18 cellular contexts compared by ENCODE assay signal in the genomic region with DNA sequence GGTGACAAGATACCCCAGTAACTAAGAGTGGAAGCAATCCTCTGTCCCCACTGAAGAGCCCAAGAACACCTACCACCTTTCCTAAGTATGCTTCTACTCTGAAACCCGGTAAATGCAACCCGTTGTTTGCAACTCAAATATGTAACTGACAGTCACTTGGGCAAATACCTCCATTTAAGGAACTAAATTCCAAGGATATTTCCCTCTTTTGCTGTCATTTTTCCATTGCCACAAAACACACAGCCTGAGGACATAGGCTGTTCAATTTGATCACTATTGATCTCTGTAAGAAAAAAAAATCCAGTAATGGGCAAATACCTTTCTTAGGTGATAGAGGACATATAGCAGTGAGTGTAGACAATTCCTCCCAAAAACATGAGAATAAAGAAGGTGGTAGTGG. TPM values are rescaled to one million over a fixed set of nuclear protein-coding genes. Genes with fewer than 3 reads are reported as not detected.
DNase-seq lines count a peak whose midpoint lies in the region; ATAC-seq, FAIRE-seq and TF ChIP-seq lines count a peak whose summit lies in the region.
"Had no signal": no experiment of that assay in that cellular context is flagged by ENCODE, and none has a peak within 500 bp of the region (broad histone marks: within the 10 kb centered on the region; RNA-seq: fewer than 3 reads in every experiment).

No MANE protein-coding gene starts in this region.

- peaks cover 11% of the 10 kb centered on the region for H3K4me1 ChIP-seq in IMR-90 (ENCODE audit: control insufficient read depth, insufficient read depth, low read length)
- peaks cover 2 to 4% (median 4%) of the 10 kb centered on the region in 4 experiments; a peak in 6 of 7 replicates for H3K4me1 ChIP-seq in H1 (replicated peaks in 1 of 4; ENCODE audit: control insufficient read depth in 3 of 4, insufficient read depth in 4 of 4, low read length in 3 of 4)
- H3K4me1 ChIP-seq in skeletal muscle satellite cell (ENCODE audit: control insufficient read depth, insufficient read depth, low read length) = peaks cover 35% of the 10 kb centered on the region
- H3K4me1 ChIP-seq in right cardiac atrium (ENCODE audit: control insufficient read depth, insufficient read depth, low read length) = no peaks in the 10 kb centered on the region

- peaks cover 3% of the 10 kb centered on the region for H3K36me3 ChIP-seq in IMR-90 (ENCODE audit: control insufficient read depth, insufficient read depth, low read length)
- H3K36me3 ChIP-seq in H1 (ENCODE audit: control insufficient read depth in 2 of 4, insufficient read depth in 4 of 4, low read length in 3 of 4) = peaks cover 0 to 3% (median 0%) of the 10 kb centered on the region in 4 experiments; a peak in 1 of 8 replicates
- peaks cover 22% of the 10 kb centered on the region for H3K36me3 ChIP-seq in skeletal muscle satellite cell (ENCODE audit: insufficient read depth, low read length)

- no peaks in the 10 kb centered on the region for H4K20me1 ChIP-seq in IMR-90 (ENCODE audit: insufficient read depth, low read length)
- H4K20me1 ChIP-seq in H1 (replicated peaks in 1 of 2; ENCODE audit: control insufficient read depth in 1 of 2, insufficient read depth in 2 of 2, low read length in 2 of 2) = peaks cover 0 to 4% of the 10 kb centered on the region in 2 experiments

- H2BK15ac ChIP-seq in IMR-90 (ENCODE audit: low read depth, low read length) (no peak overlapping the region), H1 (ENCODE audit: low read length) (no peak overlapping the region)

- H2AFZ ChIP-seq in IMR-90 (replicated peaks; ENCODE audit: low read length, poor library complexity) (no peak overlapping the region), H1 (ENCODE audit: low read length) (no peak overlapping the region)
- H2AFZ ChIP-seq: GM23248 had no signal

- no peaks in the 10 kb centered on the region for H3K9me3 Mint-ChIP-seq in natural killer cell treated with Interleukin-12 subunit alpha and Interleukin-12 subunit beta and Interleukin-15 and Interleukin-18, amount 100 ng/mL, for 72 hours
- no peaks in the 10 kb centered on the region for H3K9me3 Mint-ChIP-seq in natural killer cell
- H3K9me3 Mint-ChIP-seq in activated naive CD4-positive, alpha-beta T cell treated with anti-CD3 and anti-CD28 coated beads, Interleukin-2, amount 50 U/mL, for 72 hours = no peaks in the 10 kb centered on the region
- H3K9me3 Mint-ChIP-seq: CD4-positive, alpha-beta memory T cell had no signal

- H2BK20ac ChIP-seq in IMR-90 (ENCODE audit: low read depth, low read length) (no peak overlapping the region), H1 (ENCODE audit: low read length) (no peak overlapping the region)

- no peak for ATAC-seq in natural killer cell treated with Interleukin-12 subunit alpha and Interleukin-12 subunit beta and Interleukin-15 and Interleukin-18, amount 100 ng/mL, for 72 hours
- ATAC-seq in natural killer cell (no peak), IMR-90 (ENCODE audit: low read depth) (no peak), GM18870 (IDR thresholded peaks at IDR 0.05; ENCODE audit: unreplicated experiment) (no peak), right cardiac atrium (no peak)
- no peak for ATAC-seq in activated naive CD4-positive, alpha-beta T cell treated with anti-CD3 and anti-CD28 coated beads, Interleukin-2, amount 50 U/mL, for 72 hours
- ATAC-seq: K562, Right ventricle myocardium inferior had no signal

- CTCF ChIA-PET in IMR-90 (lab: Yijun Ruan, JAX) = no interaction called here
- CTCF ChIA-PET in H1 (lab: Charles Lee; ENCODE audit: partially characterized antibody) = interaction anchor here (0.9 to 4.8 kb wide), 13 partner anchors 9 to 511 kb away, joined by 3 to 36 read pairs (median 4); no protein-coding TSS in a partner anchor

- H3K4me3 ChIP-seq in IMR-90 (ENCODE audit: insufficient read depth, low read depth, low read length) (no peak overlapping the region), H1 (ENCODE audit: extremely low read depth in 1 of 4, insufficient read depth in 2 of 4, low read depth in 3 of 4, low read length in 4 of 4) (no peak overlapping the region), skeletal muscle satellite cell (ENCODE audit: low read length) (no peak overlapping the region), right cardiac atrium (ENCODE audit: low read length) (no peak overlapping the region)
- H3K4me3 ChIP-seq: GM23248, K562 had no signal

- in situ Hi-C loops in IMR-90 (cut with MboI; ENCODE audit: low sequenced_read_pairs) = loop anchor here (5.0 to 25.0 kb wide), 3 partner anchors 309 to 701 kb away; a partner anchor contains a TSS

- H2AK9ac ChIP-seq in IMR-90 (replicated peaks; ENCODE audit: low read depth, low read length, poor library complexity) = no peak overlapping the region

- intact Hi-C loops in natural killer cell (cut with micrococcal nuclease) = no loop called here
- intact Hi-C loops in IMR-90 (cut with micrococcal nuclease) = no loop called here
- intact Hi-C loops in right cardiac atrium (cut with DNase I) = loop anchor here (10.0 kb wide), 5 partner anchors 103 to 513 kb away; no protein-coding TSS in a partner anchor

- TF ChIP-seq POLR2A in IMR-90 (IDR thresholded peaks at IDR 0.05; ENCODE audit: low read depth, low read length) = no peak
- no peak for TF ChIP-seq POLR2A in H1 (IDR thresholded peaks at IDR 0.05; ENCODE audit: control extremely low read depth in 1 of 2, low read depth in 2 of 2, low read length in 2 of 2)

- no peak for DNase-seq in natural killer cell treated with Interleukin-12 subunit alpha and Interleukin-12 subunit beta and Interleukin-15 and Interleukin-18, amount 100 ng/mL, for 72 hours (ENCODE audit: low spot score)
- DNase-seq in natural killer cell (no peak), IMR-90 (no peak), H1 (ENCODE audit: low read depth in 1 of 2, low spot score in 2 of 2) (no peak), right cardiac atrium (no peak)
- DNase-seq in activated naive CD4-positive, alpha-beta T cell treated with anti-CD3 and anti-CD28 coated beads, Interleukin-2, amount 50 U/mL, for 72 hours (ENCODE audit: low spot score in 2 of 2) = no peak
- DNase-seq: ACHN; CD4-positive, alpha-beta memory T cell; GM23248; NCI-H1048; NCI-H146; NCI-H2081 treated with DMSO at 0.1 percent for 48 hours; NCI-H526 treated with DMSO at 0.1 percent for 48 hours had no signal

- H3K27me3 ChIP-seq in IMR-90 (ENCODE audit: control insufficient read depth, insufficient read depth, low read length) (no peaks in the 10 kb centered on the region), H1 (replicated peaks in 1 of 4; ENCODE audit: control insufficient read depth in 3 of 4, extremely low read depth in 1 of 4, insufficient read depth in 3 of 4, low read length in 3 of 4) (no peaks in the 10 kb centered on the region), skeletal muscle satellite cell (ENCODE audit: control insufficient read depth, insufficient read depth, low read length) (no peaks in the 10 kb centered on the region), right cardiac atrium (ENCODE audit: control insufficient read depth, insufficient read depth) (no peaks in the 10 kb centered on the region)

- H3K23ac ChIP-seq in IMR-90 (ENCODE audit: low read depth, low read length) (peak overlapping the region; percentile 48; the same call in 1 of the 2 replicates), H1 (ENCODE audit: insufficient read length) (no peak overlapping the region)

- H2BK12ac ChIP-seq in H1 (ENCODE audit: low read depth, low read length) = no peak overlapping the region

- H4K91ac ChIP-seq in IMR-90 (ENCODE audit: insufficient read depth, low read depth, low read length) = no peak overlapping the region
- H4K91ac ChIP-seq in H1 (replicated peaks; ENCODE audit: insufficient read length, low read length) = no peak overlapping the region

- H3K79me2 ChIP-seq in H1 (ENCODE audit: control insufficient read depth in 1 of 2, insufficient read depth in 2 of 2, low read length in 2 of 2) = no peaks in the 10 kb centered on the region

- H2BK5ac ChIP-seq in IMR-90 (ENCODE audit: low read depth, low read length, poor library complexity, severe bottlenecking) (no peak overlapping the region), H1 (ENCODE audit: low read depth, low read length) (no peak overlapping the region)

- peaks cover 35 to 38% of the 10 kb centered on the region in 2 donors for H3K4me1 Mint-ChIP-seq in natural killer cell treated with Interleukin-12 subunit alpha and Interleukin-12 subunit beta and Interleukin-15 and Interleukin-18, amount 100 ng/mL, for 72 hours (ENCODE audit: low read depth in 2 of 2)
- peaks cover under 1 to 6% of the 10 kb centered on the region in 2 donors for H3K4me1 Mint-ChIP-seq in natural killer cell

- H3K23me2 ChIP-seq in H1 (ENCODE audit: low read depth, low read length) = no peaks in the 10 kb centered on the region

- no peak overlapping the region for H3K4me2 ChIP-seq in IMR-90 (ENCODE audit: low read depth, low read length)
- H3K4me2 ChIP-seq in H1 (ENCODE audit: insufficient read depth in 1 of 2, low read depth in 2 of 2, low read length in 2 of 2) = no peak overlapping the region
- no peak overlapping the region for H3K4me2 ChIP-seq in skeletal muscle satellite cell (ENCODE audit: low read length)

- H3K27ac Mint-ChIP-seq in natural killer cell treated with Interleukin-12 subunit alpha and Interleukin-12 subunit beta and Interleukin-15 and Interleukin-18, amount 100 ng/mL, for 72 hours = peak overlapping the region; percentile 24 to 57
- no peak overlapping the region for H3K27ac Mint-ChIP-seq in natural killer cell
- no peak overlapping the region for H3K27ac Mint-ChIP-seq in activated naive CD4-positive, alpha-beta T cell treated with anti-CD3 and anti-CD28 coated beads, Interleukin-2, amount 50 U/mL, for 72 hours
- H3K27ac Mint-ChIP-seq: B cell had no signal

- no peak overlapping the region for H3K4me3 Mint-ChIP-seq in natural killer cell treated with Interleukin-12 subunit alpha and Interleukin-12 subunit beta and Interleukin-15 and Interleukin-18, amount 100 ng/mL, for 72 hours
- no peak overlapping the region for H3K4me3 Mint-ChIP-seq in natural killer cell
- H3K4me3 Mint-ChIP-seq: B cell; CD4-positive, alpha-beta memory T cell had no signal

- no peak overlapping the region; the same call in 1 of the 2 replicates for H3K9ac ChIP-seq in IMR-90 (ENCODE audit: low read depth, low read length)
- H3K9ac ChIP-seq in H1 (replicated peaks in 1 of 4; ENCODE audit: extremely low read depth in 1 of 4, low read depth in 3 of 4, low read length in 3 of 4) = no peak overlapping the region
- peak overlapping the region; percentile 29 for H3K9ac ChIP-seq in skeletal muscle satellite cell (ENCODE audit: low read depth, low read length)
- H3K9ac ChIP-seq: GM23248 had no signal

- dilution Hi-C loops in IMR-90 (cut with HindIII; ENCODE audit: low sequenced_read_pairs, unreplicated experiment) = no loop called here

- TF ChIP-seq EP300 in H1 (IDR thresholded peaks at IDR 0.05; ENCODE audit: borderline replicate concordance in 1 of 2, low read depth in 2 of 2, low read length in 2 of 2) = no peak

- H3K18ac ChIP-seq in IMR-90 (ENCODE audit: low read depth, low read length) = no peak overlapping the region
- H3K18ac ChIP-seq in H1 (ENCODE audit: extremely low read depth, low read length) = no peak overlapping the region

- H3K27me3 Mint-ChIP-seq in natural killer cell treated with Interleukin-12 subunit alpha and Interleukin-12 subunit beta and Interleukin-15 and Interleukin-18, amount 100 ng/mL, for 72 hours = no peaks in the 10 kb centered on the region
- no peaks in the 10 kb centered on the region for H3K27me3 Mint-ChIP-seq in natural killer cell (ENCODE audit: low read depth in 2 of 2)
- H3K27me3 Mint-ChIP-seq: B cell; CD4-positive, alpha-beta memory T cell had no signal

- H4K8ac ChIP-seq in IMR-90 (ENCODE audit: low read depth in 2 of 2, low read length in 2 of 2) (no peak overlapping the region), H1 (ENCODE audit: extremely low read depth, insufficient read depth, low read length) (no peak overlapping the region)

- TF ChIP-seq CTCF in natural killer cell (IDR thresholded peaks at IDR 0.05) (no peak), IMR-90 (conservative IDR thresholded peaks at IDR 0.05; ENCODE audit: low read depth, low read length) (no peak), H1 (IDR thresholded peaks at IDR 0.05; ENCODE audit: control extremely low read depth in 1 of 3, insufficient read depth in 1 of 3, low read depth in 1 of 3, low read length in 3 of 3) (no peak)

- 50% methylated on average over 2 of the region's 2 CpGs; no CpG with 5 or more reads in 1 of the 2 experiments for WGBS in IMR-90 (ENCODE audit: extremely low coverage in 2 of 2, insufficient read length in 1 of 2), 2 experiments
- WGBS in H1 (ENCODE audit: extremely low coverage in 1 of 2, insufficient coverage in 1 of 2, insufficient read length in 1 of 2, insufficient replicate concordance in 2 of 2, low coverage in 1 of 2, low lambda C conversion rate in 2 of 2, missing lambda C conversion rate in 1 of 2), 2 experiments = 78% methylated on average over 2 of the region's 2 CpGs; no CpG with 5 or more reads in 1 of the 2 experiments
- 54% methylated on average over 2 of the region's 2 CpGs for WGBS in right cardiac atrium

- H3K9me3 ChIP-seq in IMR-90 (ENCODE audit: control insufficient read depth, insufficient read depth, low read length) (no peaks in the 10 kb centered on the region), H1 (ENCODE audit: insufficient read depth in 2 of 2, low read depth in 1 of 2, low read length in 1 of 2) (no peaks in the 10 kb centered on the region), skeletal muscle satellite cell (replicated peaks; ENCODE audit: low read length) (no peaks in the 10 kb centered on the region), right cardiac atrium (ENCODE audit: control insufficient read depth, low read length) (no peaks in the 10 kb centered on the region)

- no peak for TF ChIP-seq RAD21 in IMR-90 (IDR thresholded peaks at IDR 0.05; ENCODE audit: low read length)
- TF ChIP-seq RAD21 in H1 (IDR thresholded peaks at IDR 0.05 in 1 of 2, conservative IDR thresholded peaks at IDR 0.05 in 1 of 2; ENCODE audit: low read depth in 2 of 2, low read length in 2 of 2) = no peak

- peak; percentile 7 for FAIRE-seq in H1 (lab: Jason Lieb, UNC)
- FAIRE-seq: K562 had no signal

- H4K5ac ChIP-seq in IMR-90 (ENCODE audit: low read depth, low read length) (no peak overlapping the region), H1 (ENCODE audit: insufficient read length, low read depth, low read length) (no peak overlapping the region)

- no peaks in the 10 kb centered on the region for H3K36me3 Mint-ChIP-seq in natural killer cell treated with Interleukin-12 subunit alpha and Interleukin-12 subunit beta and Interleukin-15 and Interleukin-18, amount 100 ng/mL, for 72 hours
- no peaks in the 10 kb centered on the region for H3K36me3 Mint-ChIP-seq in natural killer cell
- no peaks in the 10 kb centered on the region for H3K36me3 Mint-ChIP-seq in activated naive CD4-positive, alpha-beta T cell treated with anti-CD3 and anti-CD28 coated beads, Interleukin-2, amount 50 U/mL, for 72 hours
- H3K36me3 Mint-ChIP-seq: CD4-positive, alpha-beta memory T cell had no signal

- POLR2A ChIA-PET in IMR-90 (lab: Charles Lee; ENCODE audit: unreplicated experiment) = no interaction called here
- POLR2A ChIA-PET in H1 (lab: Charles Lee; ENCODE audit: partially characterized antibody) = interaction anchor here (0.6 to 5.6 kb wide), 4 partner anchors 7 to 1148 kb away, joined by 3 to 42 read pairs (median 4); a partner anchor contains a TSS

- H3K27ac ChIP-seq in IMR-90 (ENCODE audit: insufficient read depth, low read length) (no peak overlapping the region), H1 (ENCODE audit: low read depth, low read length) (no peak overlapping the region), right cardiac atrium (ENCODE audit: low read length) (no peak overlapping the region)
- H3K27ac ChIP-seq: GM23248 had no signal

- BruUV-seq in IMR-90 (replicated peaks; lab: Mats Ljungman, UMichigan) = no TSS peak

- H3K14ac ChIP-seq in IMR-90 (replicated peaks; ENCODE audit: low read depth, low read length) (no peak overlapping the region), H1 (ENCODE audit: insufficient read length) (no peak overlapping the region)

- H3K79me1 ChIP-seq in IMR-90 (ENCODE audit: low read depth in 1 of 2, low read length in 2 of 2) (peaks cover 12 to 39% of the 10 kb centered on the region in 2 experiments), H1 (ENCODE audit: low read depth, low read length) (no peaks in the 10 kb centered on the region)

- H2AK5ac ChIP-seq in IMR-90 (ENCODE audit: low read depth, low read length) (no peak overlapping the region), H1 (ENCODE audit: low read depth, low read length) (no peak overlapping the region)

- no peak overlapping the region for H2BK120ac ChIP-seq in IMR-90 (ENCODE audit: low read depth, low read length)
- H2BK120ac ChIP-seq in H1 (replicated peaks; ENCODE audit: low read depth, low read length) = no peak overlapping the region

- H3K56ac ChIP-seq in IMR-90 (ENCODE audit: extremely low read depth, insufficient read depth, low read length) (no peak overlapping the region), H1 (replicated peaks; ENCODE audit: insufficient read length, low read depth, low read length) (no peak overlapping the region)

- H3K9me1 ChIP-seq in IMR-90 (ENCODE audit: insufficient read depth, low read length) = peaks cover 7% of the 10 kb centered on the region

- H3K4ac ChIP-seq in IMR-90 (ENCODE audit: low read depth, low read length) (no peak overlapping the region), H1 (replicated peaks; ENCODE audit: insufficient read length, low read depth, low read length) (no peak overlapping the region)

RNA-seq across cellular contexts. Expression of a gene that starts 6.6 kb away (rescaled TPM):
- 100 to 1,000 TPM in 1 of 2 donors, 10 to 100 TPM in 1; 62.0 to 153 TPM for total RNA-seq in natural killer cell treated with Interleukin-12 subunit alpha and Interleukin-12 subunit beta and Interleukin-15 and Interleukin-18, amount 100 ng/mL, for 72 hours
- total RNA-seq in natural killer cell (10 to 100 TPM; 11.1 to 24.0 (median 19.1) TPM), IMR-90 (2012; rRNA removed) (27.8 and 47.8 TPM in 2 replicates), right cardiac atrium (1 to 10 TPM; 2.0 to 5.9 (median 3.5) TPM)
- polyA plus RNA-seq in IMR-90 (2012; rRNA removed) (28.9 and 32.4 TPM in 2 replicates), H1 (2011; rRNA removed) (18.6 and 18.9 TPM in 2 replicates), right cardiac atrium (3.9 TPM)
- polyA plus RNA-seq in IMR-90 (2012; cell fraction: cytosol; rRNA removed) = 38.1 and 58.3 TPM in 2 replicates
- polyA plus RNA-seq in IMR-90 (2012; cell fraction: nucleus; rRNA removed; ENCODE audit: low replicate concordance) = 63.4 and 81.1 TPM in 2 replicates
- 19.4 and 19.8 TPM in 2 replicates for total RNA-seq in H1 (2021; fragmentation: NEBNext Ultra II Directional; extraction: Animal tissue kit (Norgen Biotek cat#: 25700))
- polyA plus RNA-seq in H1 (2011; cell fraction: cytosol; rRNA removed) = 14.4 TPM
- 8.7 TPM for polyA plus RNA-seq in H1 (2011; cell fraction: nucleus; rRNA removed)
- 14.0 to 17.3 TPM (median 16.6 TPM) in 4 replicates for polyA plus RNA-seq in H1 (2012, experiment 1 of 2)
- polyA plus RNA-seq in H1 (2012, experiment 2 of 2) = 8.5 TPM
- polyA plus RNA-seq in H1 (2013, experiment 1 of 2) = 13.1 TPM
- 13.4 TPM for polyA plus RNA-seq in H1 (2013, experiment 2 of 2)
- 10.9 and 13.3 TPM in 2 replicates for polyA minus RNA-seq in H1 (2011; rRNA and poly(A)+ RNA removed)
- polyA minus RNA-seq in H1 (2011; cell fraction: cytosol; rRNA and poly(A)+ RNA removed) = 27.4 TPM
- polyA minus RNA-seq in H1 (2011; cell fraction: nucleus; rRNA and poly(A)+ RNA removed) = 19.7 TPM
- 57.2 and 119 TPM in 2 replicates for total RNA-seq in skeletal muscle satellite cell (2012; rRNA removed)
- 10 to 100 TPM in 1 of 2 donors, 1 to 10 TPM in 1; 5.5 to 15.1 TPM for total RNA-seq in activated naive CD4-positive, alpha-beta T cell treated with anti-CD3 and anti-CD28 coated beads, Interleukin-2, amount 50 U/mL, for 72 hours

RNA-seq across cellular contexts. Expression of a gene that starts 46.3 kb away (rescaled TPM):
- 100 to 1,000 TPM; 371 to 420 TPM for total RNA-seq in natural killer cell treated with Interleukin-12 subunit alpha and Interleukin-12 subunit beta and Interleukin-15 and Interleukin-18, amount 100 ng/mL, for 72 hours
- total RNA-seq in natural killer cell (100 to 1,000 TPM; 264 to 431 (median 286) TPM), IMR-90 (2012; rRNA removed) (86.4 and 166 TPM in 2 replicates), right cardiac atrium (100 to 1,000 TPM; 352 to 471 (median 401) TPM)
- polyA plus RNA-seq in IMR-90 (2012; rRNA removed) (160 and 200 TPM in 2 replicates), H1 (2011; rRNA removed) (145 and 202 TPM in 2 replicates), right cardiac atrium (335 TPM)
- polyA plus RNA-seq in IMR-90 (2012; cell fraction: cytosol; rRNA removed) = 69.9 and 71.8 TPM in 2 replicates
- 28.8 and 129 TPM in 2 replicates for polyA plus RNA-seq in IMR-90 (2012; cell fraction: nucleus; rRNA removed; ENCODE audit: low replicate concordance)
- total RNA-seq in H1 (2021; fragmentation: NEBNext Ultra II Directional; extraction: Animal tissue kit (Norgen Biotek cat#: 25700)) = 1,114 and 1,159 TPM in 2 replicates
- polyA plus RNA-seq in H1 (2011; cell fraction: cytosol; rRNA removed) = 348 TPM
- 296 TPM for polyA plus RNA-seq in H1 (2011; cell fraction: nucleus; rRNA removed)
- polyA plus RNA-seq in H1 (2012, experiment 1 of 2) = 563 to 1,179 TPM (median 624 TPM) in 4 replicates
- 101 TPM for polyA plus RNA-seq in H1 (2012, experiment 2 of 2)
- polyA plus RNA-seq in H1 (2013, experiment 1 of 2) = 1,709 TPM
- 1,591 TPM for polyA plus RNA-seq in H1 (2013, experiment 2 of 2)
- 124 and 173 TPM in 2 replicates for polyA minus RNA-seq in H1 (2011; rRNA and poly(A)+ RNA removed)
- polyA minus RNA-seq in H1 (2011; cell fraction: cytosol; rRNA and poly(A)+ RNA removed) = 294 TPM
- 600 TPM for polyA minus RNA-seq in H1 (2011; cell fraction: nucleus; rRNA and poly(A)+ RNA removed)
- total RNA-seq in skeletal muscle satellite cell (2012; rRNA removed) = 151 and 210 TPM in 2 replicates
- total RNA-seq in activated naive CD4-positive, alpha-beta T cell treated with anti-CD3 and anti-CD28 coated beads, Interleukin-2, amount 50 U/mL, for 72 hours = 100 to 1,000 TPM; 835 to 875 TPM

Comparison
In these comparisons a context has a peak if more than half of its experiments do, and no peak if none do; other contexts are left out.
1. H3K27ac Mint-ChIP-seq: peak in natural killer cell treated with Interleukin-12 subunit alpha and Interleukin-12 subunit beta and Interleukin-15 and Interleukin-18, amount 100 ng/mL, for 72 hours (2 of 2); none in natural killer cell (0 of 2) and activated naive CD4-positive, alpha-beta T cell treated with anti-CD3 and anti-CD28 coated beads, Interleukin-2, amount 50 U/mL, for 72 hours (0 of 2).
2. intact Hi-C loops: an anchor here in right cardiac atrium (10.0 kb wide); none called in natural killer cell and IMR-90.